ENCODE assay signal across 1 cellular context in genomic region chr12:76199808-76200207, GRCh38.
A peak's percentile ranks its signal among the peaks of the same experiment; 100 is the strongest.
TF ChIP-seq lines count a peak whose summit lies in the region.

No MANE protein-coding gene starts in this region.

TF ChIP-seq in K562, 482 proteins besides CTCF, POLR2A, EP300 and RAD21 (continued from another document):
- TF ChIP-seq ZBTB33 (CRISPR knock-in tag; IDR thresholded peaks at IDR 0.05) (peak; percentile 31; the same call in 1 of the 2 replicates), ATF3 (IDR thresholded peaks at IDR 0.05) (peak; percentile 11; the same call in 1 of the 2 replicates), ATF3 (CRISPR knock-in tag; conservative IDR thresholded peaks at IDR 0.05) (no peak), ZNF395 (CRISPR knock-in tag; IDR thresholded peaks at IDR 0.05) (no peak), NFRKB (IDR thresholded peaks at IDR 0.05; ENCODE audit: low read depth) (no peak), JUN (IDR thresholded peaks at IDR 0.05; ENCODE audit: borderline replicate concordance, low read depth, low read length) (no peak), JUN (CRISPR knock-in tag; IDR thresholded peaks at IDR 0.05; ENCODE audit: borderline replicate concordance) (no peak), TAL1 (IDR thresholded peaks at IDR 0.05) (no peak), MTF1 (CRISPR knock-in tag; IDR thresholded peaks at IDR 0.05; ENCODE audit: borderline replicate concordance) (no peak), TEAD4 (IDR thresholded peaks at IDR 0.05; ENCODE audit: low read length) (peak; percentile 15; the same call in 1 of the 2 replicates), TEAD4 (CRISPR knock-in tag; IDR thresholded peaks at IDR 0.05; ENCODE audit: borderline replicate concordance) (no peak), CREB1 (IDR thresholded peaks at IDR 0.05) (no peak), CREB1 (CRISPR knock-in tag; IDR thresholded peaks at IDR 0.05) (no peak), ZNF511 (CRISPR knock-in tag; IDR thresholded peaks at IDR 0.05) (no peak), ZBTB43 (CRISPR knock-in tag; IDR thresholded peaks at IDR 0.05) (no peak), TRIM28 (IDR thresholded peaks at IDR 0.05) (peak; percentile 74; the same call in 1 of the 2 replicates), NFIC (IDR thresholded peaks at IDR 0.05) (peak; percentile 94), ZNF830 (CRISPR knock-in tag; IDR thresholded peaks at IDR 0.05) (no peak), ILF3 (IDR thresholded peaks at IDR 0.05; ENCODE audit: borderline replicate concordance) (no peak), ZNF280A (IDR thresholded peaks at IDR 0.05; ENCODE audit: low read depth, partially characterized antibody) (peak; percentile 13), BACH1 (tag; IDR thresholded peaks at IDR 0.05) (0 out of 2 replicates have a peak, but pooled peaks have one; percentile 26), DACH1 (IDR thresholded peaks at IDR 0.05; ENCODE audit: partially characterized antibody) (no peak), YBX1 (IDR thresholded peaks at IDR 0.05) (no peak), ZNF75A (CRISPR knock-in tag; IDR thresholded peaks at IDR 0.05) (no peak), NR2C1 (IDR thresholded peaks at IDR 0.05) (0 out of 2 replicates have a peak, but pooled peaks have one; percentile 13), NR2C1 (tag; IDR thresholded peaks at IDR 0.05) (peak; percentile 74), TRIM24 (IDR thresholded peaks at IDR 0.05) (peak; percentile 93 to 97), NFIX (CRISPR knock-in tag; IDR thresholded peaks at IDR 0.05; ENCODE audit: low read depth) (peak; percentile 24; the same call in 1 of the 2 replicates), CBX1 (IDR thresholded peaks at IDR 0.05; ENCODE audit: low read depth) (peak; percentile 36; the same call in 1 of the 2 replicates), NUFIP1 (IDR thresholded peaks at IDR 0.05; ENCODE audit: partially characterized antibody) (no peak), NR2C2 (CRISPR knock-in tag; IDR thresholded peaks at IDR 0.05) (no peak), NR2C2 (tag; IDR thresholded peaks at IDR 0.05) (peak; percentile 72)
